In genomic region chr15:52336530-52336929, GRCh38 we compare ENCODE assay signal across 14 cellular contexts. TPM values are rescaled to one million over a fixed set of nuclear protein-coding genes. Genes with fewer than 3 reads are reported as not detected.
DNase-seq lines count a peak whose midpoint lies in the region; ATAC-seq and TF ChIP-seq lines count a peak whose summit lies in the region.
"Had no signal": no experiment of that assay in that cellular context is flagged by ENCODE, and none has a peak within 500 bp of the region (broad histone marks: within the 10 kb centered on the region; RNA-seq: fewer than 3 reads in every experiment).

No MANE protein-coding gene starts in this region.

- H4K20me1 ChIP-seq in SK-N-SH (ENCODE audit: insufficient read depth) = no peaks in the 10 kb centered on the region

- no peak for TF ChIP-seq EP300 in SK-N-SH (IDR thresholded peaks at IDR 0.05; ENCODE audit: borderline replicate concordance in 1 of 2, low read depth in 1 of 2, low read length in 1 of 2)

- H3K9me3 Mint-ChIP-seq in memory B cell = no peaks in the 10 kb centered on the region
- H3K9me3 Mint-ChIP-seq: stimulated activated naive CD8-positive, alpha-beta T cell treated with anti-CD3 and anti-CD28 coated beads, Interleukin-15, Interleukin-2, amounts not matched to agents 100 ng/mL and 50 ng/mL, for 24 hours had no signal

- H3K27ac Mint-ChIP-seq in memory B cell = peak overlapping the region; percentile 60
- H3K27ac Mint-ChIP-seq: stimulated activated naive CD8-positive, alpha-beta T cell treated with anti-CD3 and anti-CD28 coated beads, Interleukin-15, Interleukin-2, amounts not matched to agents 100 ng/mL and 50 ng/mL, for 24 hours had no signal

- no peak for DNase-seq in HEK293T (ENCODE audit: extremely low spot score)
- peak; percentile 45 for DNase-seq in SK-N-SH
- DNase-seq in memory B cell (ENCODE audit: low spot score in 2 of 2) = no peak
- DNase-seq in HuH-7 (ENCODE audit: low spot score) = no peak
- DNase-seq: activated CD8-positive, alpha-beta memory T cell treated with anti-CD3 and anti-CD28 coated beads, Interleukin-2, amount 50 U/mL, for 4 hours; NCI-H2029; nucleus accumbens; stimulated activated CD4-positive, alpha-beta T cell treated with anti-CD3 and anti-CD28 coated beads, Interleukin-1b, Interleukin-23, amount 100 ng/mL, for 48 hours had no signal

- peaks cover 4 to 10% of the 10 kb centered on the region in 2 experiments for H3K36me3 ChIP-seq in SK-N-SH (replicated peaks in 1 of 2; ENCODE audit: control insufficient read depth in 1 of 2, insufficient read depth in 2 of 2, low read length in 1 of 2)

- no peaks in the 10 kb centered on the region for H3K27me3 ChIP-seq in SK-N-SH (ENCODE audit: insufficient read depth)

- peak; percentile 28; the same call in 1 of the 2 replicates for TF ChIP-seq RAD21 in SK-N-SH (IDR thresholded peaks at IDR 0.05; ENCODE audit: low read length)

- H3K9me2 ChIP-seq in SK-N-SH = no peaks in the 10 kb centered on the region

- H3K79me2 ChIP-seq in SK-N-SH (ENCODE audit: insufficient read depth) = no peaks in the 10 kb centered on the region

- H3K4me3 Mint-ChIP-seq in memory B cell = no peak overlapping the region
- H3K4me3 Mint-ChIP-seq: stimulated activated naive CD8-positive, alpha-beta T cell treated with anti-CD3 and anti-CD28 coated beads, Interleukin-15, Interleukin-2, amounts not matched to agents 100 ng/mL and 50 ng/mL, for 24 hours had no signal

- ATAC-seq in memory B cell (ENCODE audit: low read depth) (no peak), HG02970 (IDR thresholded peaks at IDR 0.05; ENCODE audit: low FRiP score, unreplicated experiment) (no peak), HG02759 (IDR thresholded peaks at IDR 0.05; ENCODE audit: unreplicated experiment) (no peak), HG03135 (IDR thresholded peaks at IDR 0.05; ENCODE audit: unreplicated experiment) (no peak)
- ATAC-seq: left lobe of liver had no signal

- H3K9me3 ChIP-seq in SK-N-SH = no peaks in the 10 kb centered on the region

- H3K36me3 Mint-ChIP-seq in memory B cell = peaks cover 20% of the 10 kb centered on the region

- H3K4me1 Mint-ChIP-seq in memory B cell = peaks cover 4% of the 10 kb centered on the region

- WGBS in SK-N-SH (ENCODE audit: low lambda C conversion rate) = 78% methylated on average over 4 of the region's 4 CpGs

- H3K27me3 Mint-ChIP-seq in memory B cell = no peaks in the 10 kb centered on the region
- H3K27me3 Mint-ChIP-seq: stimulated activated naive CD8-positive, alpha-beta T cell treated with anti-CD3 and anti-CD28 coated beads, Interleukin-15, Interleukin-2, amounts not matched to agents 100 ng/mL and 50 ng/mL, for 24 hours had no signal

- CTCF ChIA-PET in HEK293T (lab: Yijun Ruan, JAX) = no interaction called here
- CTCF ChIA-PET in SK-N-SH (lab: Yijun Ruan, JAX) = interaction anchor here (0.6 to 2.5 kb wide), 6 partner anchors 12 to 399 kb away, joined by 3 to 13 read pairs (median 4); no protein-coding TSS in a partner anchor

- H3F3A ChIP-seq in SK-N-SH (replicated peaks; ENCODE audit: insufficient read depth) = peaks cover 5% of the 10 kb centered on the region

- H3K9ac ChIP-seq in SK-N-SH = no peak overlapping the region

- H2AFZ ChIP-seq in SK-N-SH (ENCODE audit: low read depth) = no peak overlapping the region

- no peak overlapping the region for H3K4me2 ChIP-seq in SK-N-SH

- POLR2A ChIA-PET in HEK293T (lab: Yijun Ruan, JAX) (no interaction called here), SK-N-SH (lab: Yijun Ruan, JAX) (no interaction called here)

- H3K4me3 ChIP-seq in SK-N-SH (ENCODE audit: low read depth in 2 of 2, low read length in 1 of 2) = no peak overlapping the region

- no peak overlapping the region for H3K27ac ChIP-seq in C4-2B
- H3K27ac ChIP-seq in SK-N-SH (ENCODE audit: low read depth in 2 of 2, low read length in 1 of 2) = peak overlapping the region; percentile 28 to 67; a peak in 3 of 4 replicates

- H3K4me1 ChIP-seq in SK-N-SH (ENCODE audit: control insufficient read depth in 1 of 2, insufficient read depth in 2 of 2, low read depth in 1 of 2, low read length in 1 of 2) = peaks cover 8 to 18% of the 10 kb centered on the region in 2 experiments; a peak in 3 of 4 replicates

- TF ChIP-seq CTCF in C4-2B (conservative IDR thresholded peaks at IDR 0.05) = peak; percentile 71
- no peak for TF ChIP-seq CTCF in SK-N-SH (IDR thresholded peaks at IDR 0.05)

TF ChIP-seq in HEK293T, 16 proteins besides CTCF, POLR2A, EP300 and RAD21:
- no peak for TF ChIP-seq L3MBTL2 (conservative IDR thresholded peaks at IDR 0.05)
- TF ChIP-seq SUZ12 (IDR thresholded peaks at IDR 0.05) = no peak
- peak; percentile 68 for TF ChIP-seq PKNOX1 (IDR thresholded peaks at IDR 0.05)

TF ChIP-seq in SK-N-SH, 30 proteins besides CTCF, POLR2A, EP300 and RAD21:
- TF ChIP-seq FOXJ3 (CRISPR knock-in tag; IDR thresholded peaks at IDR 0.05) = no peak
- TF ChIP-seq, protein P1, sequence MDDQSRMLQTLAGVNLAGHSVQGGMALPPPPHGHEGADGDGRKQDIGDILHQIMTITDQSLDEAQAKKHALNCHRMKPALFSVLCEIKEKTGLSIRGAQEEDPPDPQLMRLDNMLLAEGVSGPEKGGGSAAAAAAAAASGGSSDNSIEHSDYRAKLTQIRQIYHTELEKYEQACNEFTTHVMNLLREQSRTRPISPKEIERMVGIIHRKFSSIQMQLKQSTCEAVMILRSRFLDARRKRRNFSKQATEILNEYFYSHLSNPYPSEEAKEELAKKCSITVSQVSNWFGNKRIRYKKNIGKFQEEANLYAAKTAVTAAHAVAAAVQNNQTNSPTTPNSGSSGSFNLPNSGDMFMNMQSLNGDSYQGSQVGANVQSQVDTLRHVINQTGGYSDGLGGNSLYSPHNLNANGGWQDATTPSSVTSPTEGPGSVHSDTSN (IDR thresholded peaks at IDR 0.05) = no peak
- no peak for TF ChIP-seq TAF1 (IDR thresholded peaks at IDR 0.05; ENCODE audit: borderline replicate concordance, low read depth, low read length)
- TF ChIP-seq NFIC (IDR thresholded peaks at IDR 0.05; ENCODE audit: borderline replicate concordance) = no peak
- TF ChIP-seq JUND (IDR thresholded peaks at IDR 0.05) = no peak
- no peak; the same call in 1 of the 2 replicates for TF ChIP-seq SMC3 (IDR thresholded peaks at IDR 0.05; ENCODE audit: low read depth, low read length)
- TF ChIP-seq GABPA (IDR thresholded peaks at IDR 0.05; ENCODE audit: low read depth) = no peak
- TF ChIP-seq, protein P2, sequence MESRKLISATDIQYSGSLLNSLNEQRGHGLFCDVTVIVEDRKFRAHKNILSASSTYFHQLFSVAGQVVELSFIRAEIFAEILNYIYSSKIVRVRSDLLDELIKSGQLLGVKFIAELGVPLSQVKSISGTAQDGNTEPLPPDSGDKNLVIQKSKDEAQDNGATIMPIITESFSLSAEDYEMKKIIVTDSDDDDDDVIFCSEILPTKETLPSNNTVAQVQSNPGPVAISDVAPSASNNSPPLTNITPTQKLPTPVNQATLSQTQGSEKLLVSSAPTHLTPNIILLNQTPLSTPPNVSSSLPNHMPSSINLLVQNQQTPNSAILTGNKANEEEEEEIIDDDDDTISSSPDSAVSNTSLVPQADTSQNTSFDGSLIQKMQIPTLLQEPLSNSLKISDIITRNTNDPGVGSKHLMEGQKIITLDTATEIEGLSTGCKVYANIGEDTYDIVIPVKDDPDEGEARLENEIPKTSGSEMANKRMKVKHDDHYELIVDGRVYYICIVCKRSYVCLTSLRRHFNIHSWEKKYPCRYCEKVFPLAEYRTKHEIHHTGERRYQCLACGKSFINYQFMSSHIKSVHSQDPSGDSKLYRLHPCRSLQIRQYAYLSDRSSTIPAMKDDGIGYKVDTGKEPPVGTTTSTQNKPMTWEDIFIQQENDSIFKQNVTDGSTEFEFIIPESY (IDR thresholded peaks at IDR 0.05; ENCODE audit: borderline replicate concordance, low read depth) = no peak
- no peak for TF ChIP-seq FOSL2 (IDR thresholded peaks at IDR 0.05; ENCODE audit: borderline replicate concordance, low read depth)
- no peak for TF ChIP-seq CHD2 (IDR thresholded peaks at IDR 0.05; ENCODE audit: low read length, partially characterized antibody)
- TF ChIP-seq MAX (IDR thresholded peaks at IDR 0.05; ENCODE audit: low read depth) = no peak
- TF ChIP-seq FOXM1 (IDR thresholded peaks at IDR 0.05; ENCODE audit: low read depth) = no peak
- no peak for TF ChIP-seq SIN3A (IDR thresholded peaks at IDR 0.05; ENCODE audit: borderline replicate concordance, low read depth, low read length)
- no peak for TF ChIP-seq MEF2A (IDR thresholded peaks at IDR 0.05; ENCODE audit: borderline replicate concordance, low read depth)
- TF ChIP-seq POLR2AphosphoS5 (IDR thresholded peaks at IDR 0.05; ENCODE audit: low read depth, low read length) = no peak
- TF ChIP-seq NRF1 (IDR thresholded peaks at IDR 0.05; ENCODE audit: low read depth, low read length) = no peak
- no peak for TF ChIP-seq TEAD4 (IDR thresholded peaks at IDR 0.05; ENCODE audit: borderline replicate concordance, insufficient read depth)
- no peak for TF ChIP-seq IRF3 (IDR thresholded peaks at IDR 0.05; ENCODE audit: low read depth, low read length)

RNA-seq across cellular contexts. Expression of gene MYO5C, which starts 40.9 kb away (rescaled TPM):
- 0.99 and 1.1 TPM in 2 replicates for polyA plus RNA-seq in SK-N-SH (2012; rRNA removed)
- 0.85 and 0.96 TPM in 2 replicates for polyA plus RNA-seq in SK-N-SH (2012; cell fraction: cytosol; rRNA removed)
- polyA plus RNA-seq in SK-N-SH (2012; cell fraction: nucleus; rRNA removed) = 1.1 and 1.8 TPM in 2 replicates
